In genomic region chr12:30754750-30755394, GRCh38 we compare ENCODE assay signal across 8 cellular contexts. TPM values are rescaled to one million over a fixed set of nuclear protein-coding genes. Genes with fewer than 3 reads are reported as not detected.
DNase-seq lines count a peak whose midpoint lies in the region; ATAC-seq, FAIRE-seq and TF ChIP-seq lines count a peak whose summit lies in the region.

A gene with protein sequence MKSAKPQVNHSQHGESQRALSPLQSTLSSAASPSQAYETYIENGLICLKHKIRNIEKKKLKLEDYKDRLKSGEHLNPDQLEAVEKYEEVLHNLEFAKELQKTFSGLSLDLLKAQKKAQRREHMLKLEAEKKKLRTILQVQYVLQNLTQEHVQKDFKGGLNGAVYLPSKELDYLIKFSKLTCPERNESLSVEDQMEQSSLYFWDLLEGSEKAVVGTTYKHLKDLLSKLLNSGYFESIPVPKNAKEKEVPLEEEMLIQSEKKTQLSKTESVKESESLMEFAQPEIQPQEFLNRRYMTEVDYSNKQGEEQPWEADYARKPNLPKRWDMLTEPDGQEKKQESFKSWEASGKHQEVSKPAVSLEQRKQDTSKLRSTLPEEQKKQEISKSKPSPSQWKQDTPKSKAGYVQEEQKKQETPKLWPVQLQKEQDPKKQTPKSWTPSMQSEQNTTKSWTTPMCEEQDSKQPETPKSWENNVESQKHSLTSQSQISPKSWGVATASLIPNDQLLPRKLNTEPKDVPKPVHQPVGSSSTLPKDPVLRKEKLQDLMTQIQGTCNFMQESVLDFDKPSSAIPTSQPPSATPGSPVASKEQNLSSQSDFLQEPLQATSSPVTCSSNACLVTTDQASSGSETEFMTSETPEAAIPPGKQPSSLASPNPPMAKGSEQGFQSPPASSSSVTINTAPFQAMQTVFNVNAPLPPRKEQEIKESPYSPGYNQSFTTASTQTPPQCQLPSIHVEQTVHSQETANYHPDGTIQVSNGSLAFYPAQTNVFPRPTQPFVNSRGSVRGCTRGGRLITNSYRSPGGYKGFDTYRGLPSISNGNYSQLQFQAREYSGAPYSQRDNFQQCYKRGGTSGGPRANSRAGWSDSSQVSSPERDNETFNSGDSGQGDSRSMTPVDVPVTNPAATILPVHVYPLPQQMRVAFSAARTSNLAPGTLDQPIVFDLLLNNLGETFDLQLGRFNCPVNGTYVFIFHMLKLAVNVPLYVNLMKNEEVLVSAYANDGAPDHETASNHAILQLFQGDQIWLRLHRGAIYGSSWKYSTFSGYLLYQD (minus strand): TSS chr12:30754951. CDS start chr12:30753520, 1,431 bp downstream.

- peak; percentile 30 to 49 (median 44) for TF ChIP-seq CTCF in ascending aorta (IDR thresholded peaks at IDR 0.05)

- WGBS in right cardiac atrium: under 1% methylated on average over 72 of the region's 72 CpGs

- intact Hi-C loops in T-helper 2 cell treated with Interferon-gamma antibody and Interleukin-4, amounts not matched to agents 100 ng/mL and 5 ng/mL, for 36 hours (cut with micrococcal nuclease): loop anchor here (1.0 to 10.0 kb wide), 8 partner anchors 41 to 1652 kb away; partner anchors contain the start of genes ETFBKMT, FAR2 and IPO8
- intact Hi-C loops in ascending aorta (cut with DNase I): loop anchor here (1.0 to 10.0 kb wide), 6 partner anchors 41 to 1374 kb away; partner anchors contain the start of genes DDX11, ERGIC2, IPO8 and SINHCAF
- intact Hi-C loops in right cardiac atrium (cut with DNase I): loop anchor here in 1 of 4 donors (5.0 kb wide), 1 partner anchor 42 kb away; no protein-coding TSS in a partner anchor

- H3K4me3 ChIP-seq in ascending aorta (peak within 1 kb of the TSS; percentile 87 to 100), right cardiac atrium (ENCODE audit: low read length) (peak within 1 kb of the TSS; percentile 89)

- H3K27ac ChIP-seq in ascending aorta (peak within 1 kb of the TSS; percentile 83 to 84), right cardiac atrium (ENCODE audit: low read length) (peak within 1 kb of the TSS; percentile 90)

- H3K4me1 ChIP-seq in ascending aorta: peaks cover 0 to 6% of the 10 kb centered on the region in 2 donors
- peaks cover 2% of the 10 kb centered on the region for H3K4me1 ChIP-seq in right cardiac atrium (ENCODE audit: control insufficient read depth, insufficient read depth, low read length)

- peak; percentile 98 for FAIRE-seq in GM18507 (lab: Jason Lieb, UNC)
- peak; percentile 87 for FAIRE-seq in urothelium cell line (lab: Jason Lieb, UNC)

- H3K36me3 ChIP-seq in ascending aorta: no peaks in the 10 kb centered on the region

- H3K27me3 ChIP-seq in ascending aorta: no peaks in the 10 kb centered on the region
- H3K27me3 ChIP-seq in right cardiac atrium (ENCODE audit: control insufficient read depth, insufficient read depth): no peaks in the 10 kb centered on the region

- ATAC-seq in HG02973 (IDR thresholded peaks at IDR 0.05; ENCODE audit: unreplicated experiment) (peak; percentile 90), right cardiac atrium (peak; percentile 99 to 100)

- no peaks in the 10 kb centered on the region for H3K9me3 ChIP-seq in ascending aorta
- no peaks in the 10 kb centered on the region for H3K9me3 ChIP-seq in right cardiac atrium (ENCODE audit: control insufficient read depth, low read length)

- DNase-seq in GM18507 (ENCODE audit: extremely low spot score, insufficient read length, low read depth): peak; percentile 87
- DNase-seq in NCI-H187 treated with DMSO at 0.1 percent for 48 hours (lab: John Stamatoyannopoulos, UW): peak; percentile 72
- DNase-seq in ascending aorta (ENCODE audit: low spot score in 2 of 2): peak; percentile 82 to 98
- peak; percentile 98 to 99 (median 99) for DNase-seq in right cardiac atrium
- peak; percentile 80 for DNase-seq in pulmonary artery endothelial cell (ENCODE audit: low read depth, low spot score)
- peak; percentile 95 for DNase-seq in urothelium cell line (ENCODE audit: low spot score)

RNA-seq across cellular contexts. Expression of the gene that starts here (rescaled TPM):
- 14.2 and 14.8 TPM in 2 replicates for total RNA-seq in T-helper 2 cell treated with Interferon-gamma antibody and Interleukin-4, amounts not matched to agents 100 ng/mL and 5 ng/mL, for 36 hours
- 20.6 TPM for total RNA-seq in ascending aorta
- total RNA-seq in right cardiac atrium: 10 to 100 TPM; 23.7 to 39.6 (median 30.5) TPM
- polyA plus RNA-seq in right cardiac atrium: 18.6 TPM
- 24.3 and 30.9 TPM in 2 replicates for total RNA-seq in pulmonary artery endothelial cell

Comparison
In these comparisons a context has a peak if more than half of its experiments do, and no peak if none do; other contexts are left out.
1. Peak in every context shown above with its lines: DNase-seq, ATAC-seq, H3K4me3 ChIP-seq and H3K27ac ChIP-seq.